ENCODE assay signal across 1 cellular context in the genomic region with DNA sequence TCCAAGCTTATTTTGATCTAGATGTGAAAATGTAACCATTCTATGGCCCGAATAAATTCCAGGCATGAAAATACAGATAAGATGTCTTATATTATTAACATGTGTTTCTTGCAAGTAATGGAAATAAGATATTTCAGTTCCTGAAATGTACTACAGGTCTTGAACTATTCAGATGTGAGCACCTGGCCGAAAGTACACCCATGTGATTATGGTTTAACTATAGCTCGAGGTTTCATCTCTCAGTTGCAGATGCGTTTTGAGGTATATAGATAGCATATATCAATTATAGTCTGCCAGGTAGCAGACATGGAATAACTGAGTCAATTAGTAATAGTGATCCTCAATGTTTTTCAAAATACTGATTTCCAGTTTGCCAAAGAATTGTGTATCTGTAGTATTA.
TF ChIP-seq lines count a peak whose summit lies in the region.

No MANE protein-coding gene starts in this region.

TF ChIP-seq in GM12878, 131 proteins besides CTCF, POLR2A, EP300 and RAD21 (continued from another document):
- TF ChIP-seq E4F1 (IDR thresholded peaks at IDR 0.05; ENCODE audit: borderline replicate concordance, partially characterized antibody): no peak
- peak; percentile 86 for TF ChIP-seq RELB (IDR thresholded peaks at IDR 0.05; ENCODE audit: low read depth)
- no peak for TF ChIP-seq ESRRA (IDR thresholded peaks at IDR 0.05; ENCODE audit: low read length)
- TF ChIP-seq ZSCAN29 (IDR thresholded peaks at IDR 0.05): no peak
- peak; percentile 69; the same call in 1 of the 2 replicates for TF ChIP-seq MXI1 (IDR thresholded peaks at IDR 0.05; ENCODE audit: low read depth, low read length)
- TF ChIP-seq, protein P1, sequence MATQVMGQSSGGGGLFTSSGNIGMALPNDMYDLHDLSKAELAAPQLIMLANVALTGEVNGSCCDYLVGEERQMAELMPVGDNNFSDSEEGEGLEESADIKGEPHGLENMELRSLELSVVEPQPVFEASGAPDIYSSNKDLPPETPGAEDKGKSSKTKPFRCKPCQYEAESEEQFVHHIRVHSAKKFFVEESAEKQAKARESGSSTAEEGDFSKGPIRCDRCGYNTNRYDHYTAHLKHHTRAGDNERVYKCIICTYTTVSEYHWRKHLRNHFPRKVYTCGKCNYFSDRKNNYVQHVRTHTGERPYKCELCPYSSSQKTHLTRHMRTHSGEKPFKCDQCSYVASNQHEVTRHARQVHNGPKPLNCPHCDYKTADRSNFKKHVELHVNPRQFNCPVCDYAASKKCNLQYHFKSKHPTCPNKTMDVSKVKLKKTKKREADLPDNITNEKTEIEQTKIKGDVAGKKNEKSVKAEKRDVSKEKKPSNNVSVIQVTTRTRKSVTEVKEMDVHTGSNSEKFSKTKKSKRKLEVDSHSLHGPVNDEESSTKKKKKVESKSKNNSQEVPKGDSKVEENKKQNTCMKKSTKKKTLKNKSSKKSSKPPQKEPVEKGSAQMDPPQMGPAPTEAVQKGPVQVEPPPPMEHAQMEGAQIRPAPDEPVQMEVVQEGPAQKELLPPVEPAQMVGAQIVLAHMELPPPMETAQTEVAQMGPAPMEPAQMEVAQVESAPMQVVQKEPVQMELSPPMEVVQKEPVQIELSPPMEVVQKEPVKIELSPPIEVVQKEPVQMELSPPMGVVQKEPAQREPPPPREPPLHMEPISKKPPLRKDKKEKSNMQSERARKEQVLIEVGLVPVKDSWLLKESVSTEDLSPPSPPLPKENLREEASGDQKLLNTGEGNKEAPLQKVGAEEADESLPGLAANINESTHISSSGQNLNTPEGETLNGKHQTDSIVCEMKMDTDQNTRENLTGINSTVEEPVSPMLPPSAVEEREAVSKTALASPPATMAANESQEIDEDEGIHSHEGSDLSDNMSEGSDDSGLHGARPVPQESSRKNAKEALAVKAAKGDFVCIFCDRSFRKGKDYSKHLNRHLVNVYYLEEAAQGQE (IDR thresholded peaks at IDR 0.05; ENCODE audit: low read depth, low read length): no peak
- peak; percentile 57; the same call in 1 of the 2 replicates for TF ChIP-seq JUNB (IDR thresholded peaks at IDR 0.05)
- peak; percentile 68; the same call in 1 of the 2 replicates for TF ChIP-seq PML (IDR thresholded peaks at IDR 0.05; ENCODE audit: low read length)
